In genomic region chr11:93513763-93514162, GRCh38 we compare ENCODE assay signal across 22 cellular contexts. TPM values are rescaled to one million over a fixed set of nuclear protein-coding genes. Genes with fewer than 3 reads are reported as not detected.
DNase-seq lines count a peak whose midpoint lies in the region; ATAC-seq, FAIRE-seq and TF ChIP-seq lines count a peak whose summit lies in the region.
"Had no signal": no experiment of that assay in that cellular context is flagged by ENCODE, and none has a peak within 500 bp of the region (broad histone marks: within the 10 kb centered on the region; RNA-seq: fewer than 3 reads in every experiment).

No MANE protein-coding gene starts in this region.

- H4K5ac ChIP-seq in H9 (ENCODE audit: insufficient read length, low read depth, low read length): no peak overlapping the region

- H3K9me3 ChIP-seq in BE2C: peaks cover 2% of the 10 kb centered on the region; the same call in 1 of the 2 replicates
- no peaks in the 10 kb centered on the region for H3K9me3 ChIP-seq in SJCRH30 (replicated peaks)
- H3K9me3 ChIP-seq in H9 (ENCODE audit: control insufficient read depth, low read depth, low read length): no peaks in the 10 kb centered on the region
- H3K9me3 ChIP-seq in small intestine (ENCODE audit: control insufficient read depth, low read depth): no peaks in the 10 kb centered on the region

- no peak for ATAC-seq in GM18511 (IDR thresholded peaks at IDR 0.05; ENCODE audit: unreplicated experiment)
- ATAC-seq: PC-3, T-cell had no signal

- H3T11ph ChIP-seq in H9 (ENCODE audit: low read length): no peak overlapping the region

- no peak overlapping the region for H4K8ac ChIP-seq in H9 (replicated peaks; ENCODE audit: insufficient read length, low read depth, low read length)

- H3K79me1 ChIP-seq in H9 (ENCODE audit: insufficient read depth, low read depth, low read length, poor library complexity, severe bottlenecking): no peaks in the 10 kb centered on the region

- peaks cover 10% of the 10 kb centered on the region for H3K9me3 Mint-ChIP-seq in dendritic cell treated with granulocyte-macrophage colony-stimulating factor and Interleukin-4, amounts not matched to agents 40 ng/mL and 50 ng/mL, for 4 days
- peaks cover 6 to 7% of the 10 kb centered on the region in 2 experiments; a peak in 4 of 5 replicates for H3K9me3 Mint-ChIP-seq in H9
- H3K9me3 Mint-ChIP-seq: CD8-positive, alpha-beta memory T cell had no signal

- H3K4me1 ChIP-seq in BE2C (peaks cover 57% of the 10 kb centered on the region), SJCRH30 (peaks cover 15% of the 10 kb centered on the region), H9 (ENCODE audit: insufficient read depth, low read length) (no peaks in the 10 kb centered on the region; the same call in 1 of the 2 replicates), small intestine (ENCODE audit: control insufficient read depth in 2 of 2, insufficient read depth in 1 of 2, low read depth in 1 of 2, low read length in 1 of 2) (no peaks in the 10 kb centered on the region)

- H4K91ac ChIP-seq in H9 (ENCODE audit: insufficient read length, low read depth, low read length): no peak overlapping the region

- FAIRE-seq in small intestine (lab: Jason Lieb, UNC): no peak

- no peaks in the 10 kb centered on the region for H4K20me1 ChIP-seq in H9 (ENCODE audit: control insufficient read depth, insufficient read depth, insufficient read length)

- H2BK120ac ChIP-seq in H9 (ENCODE audit: low read depth, low read length, poor library complexity, severe bottlenecking): no peak overlapping the region

- H3K27ac ChIP-seq in SJCRH30 (peak overlapping the region; percentile 27; the same call in 1 of the 2 replicates), H9 (ENCODE audit: insufficient read length, low read depth, low read length) (no peak overlapping the region), small intestine (ENCODE audit: low read depth in 1 of 2, low read length in 1 of 2) (no peak overlapping the region)
- H3K27ac ChIP-seq: C4-2B, SK-N-MC had no signal

- H3K4ac ChIP-seq in H9 (ENCODE audit: low read depth, low read length): no peak overlapping the region

- no peak overlapping the region for H3K4me3 ChIP-seq in BE2C (ENCODE audit: low read depth, low read length)
- no peak overlapping the region for H3K4me3 ChIP-seq in SJCRH30
- no peak overlapping the region for H3K4me3 ChIP-seq in small intestine (ENCODE audit: low read depth in 1 of 2, low read length in 2 of 2)
- H3K4me3 ChIP-seq: SK-N-MC had no signal

- H2AK5ac ChIP-seq in H9 (ENCODE audit: insufficient read length, low read length): no peak overlapping the region

- no peak overlapping the region for H3K18ac ChIP-seq in H9 (ENCODE audit: insufficient read length, low read depth, low read length)

- no peak for TF ChIP-seq CTCF in BE2C (IDR thresholded peaks at IDR 0.05; ENCODE audit: low read depth, low read length)
- TF ChIP-seq CTCF in H9 (conservative IDR thresholded peaks at IDR 0.05): no peak

- WGBS in H9 (ENCODE audit: extremely low coverage, insufficient read length, low lambda C conversion rate): no CpG with 5 or more reads among the region's 4 CpGs
- WGBS in small intestine, 3 donors: 84 to 89% (median 84%) methylated on average over 4 of the region's 4 CpGs

- peaks cover 6% of the 10 kb centered on the region for H3K36me3 ChIP-seq in BE2C
- no peaks in the 10 kb centered on the region for H3K36me3 ChIP-seq in SJCRH30
- H3K36me3 ChIP-seq in small intestine (ENCODE audit: control insufficient read depth in 2 of 2, insufficient read depth in 2 of 2, low read length in 2 of 2): no peaks in the 10 kb centered on the region

- no peak overlapping the region for H3K9ac ChIP-seq in H9 (ENCODE audit: extremely low read depth, insufficient read length, low read length)

- H3K23ac ChIP-seq in H9 (ENCODE audit: insufficient read length, low read depth, low read length): no peak overlapping the region

- H3K23me2 ChIP-seq in H9 (ENCODE audit: insufficient read length, low read depth, low read length, poor library complexity, severe bottlenecking): no peaks in the 10 kb centered on the region

- no peak overlapping the region for H3K14ac ChIP-seq in H9 (ENCODE audit: insufficient read depth, low read length)

- H3K79me2 ChIP-seq in H9 (ENCODE audit: insufficient read depth, low read length): 0 out of 2 replicates have a peak, but pooled peaks cover 2% of the 10 kb centered on the region

- H3K36me3 Mint-ChIP-seq in dendritic cell treated with granulocyte-macrophage colony-stimulating factor and Interleukin-4, amounts not matched to agents 40 ng/mL and 50 ng/mL, for 4 days (ENCODE audit: low read depth): peaks cover 10% of the 10 kb centered on the region
- H3K36me3 Mint-ChIP-seq in H9 (ENCODE audit: insufficient read depth in 1 of 3, low read depth in 3 of 3): peaks cover 6 to 7% (median 6%) of the 10 kb centered on the region in 3 experiments; a peak in 6 of 7 replicates
- H3K36me3 Mint-ChIP-seq: CD8-positive, alpha-beta memory T cell; T-cell had no signal

- H3K27me3 ChIP-seq in BE2C (no peaks in the 10 kb centered on the region), SJCRH30 (no peaks in the 10 kb centered on the region), H9 (ENCODE audit: insufficient read depth, low read length) (no peaks in the 10 kb centered on the region), small intestine (ENCODE audit: control insufficient read depth in 2 of 2, insufficient read depth in 2 of 2, low read length in 2 of 2) (no peaks in the 10 kb centered on the region)

- no peak overlapping the region for H2AFZ ChIP-seq in H9 (ENCODE audit: low read length)

- H2BK12ac ChIP-seq in H9 (ENCODE audit: insufficient read length, low read depth, low read length): no peak overlapping the region

- peaks cover 5% of the 10 kb centered on the region for H3K27me3 Mint-ChIP-seq in dendritic cell treated with granulocyte-macrophage colony-stimulating factor and Interleukin-4, amounts not matched to agents 40 ng/mL and 50 ng/mL, for 4 days
- no peaks in the 10 kb centered on the region for H3K27me3 Mint-ChIP-seq in H9 (ENCODE audit: low read depth)
- H3K27me3 Mint-ChIP-seq: CD8-positive, alpha-beta memory T cell; T-cell had no signal

- no peak overlapping the region for H2BK20ac ChIP-seq in H9 (ENCODE audit: low read depth, low read length, poor library complexity, severe bottlenecking)

- intact Hi-C loops in dendritic cell treated with granulocyte-macrophage colony-stimulating factor and Interleukin-4, amounts not matched to agents 40 ng/mL and 50 ng/mL, for 4 days (cut with micrococcal nuclease): no loop called here

- H2BK5ac ChIP-seq in H9 (ENCODE audit: insufficient read length, low read length): no peak overlapping the region

- peak overlapping the region; percentile 4 for H3K27ac Mint-ChIP-seq in dendritic cell treated with granulocyte-macrophage colony-stimulating factor and Interleukin-4, amounts not matched to agents 40 ng/mL and 50 ng/mL, for 4 days
- no peak overlapping the region; a peak in 1 of 7 replicates for H3K27ac Mint-ChIP-seq in H9
- H3K27ac Mint-ChIP-seq: CD8-positive, alpha-beta memory T cell; T-cell had no signal

- H3K4me3 Mint-ChIP-seq in dendritic cell treated with granulocyte-macrophage colony-stimulating factor and Interleukin-4, amounts not matched to agents 40 ng/mL and 50 ng/mL, for 4 days: no peak overlapping the region
- H3K4me3 Mint-ChIP-seq in H9: no peak overlapping the region
- H3K4me3 Mint-ChIP-seq: CD8-positive, alpha-beta memory T cell; T-cell; T-helper 2 cell treated with Interferon-gamma antibody and Interleukin-4, amounts not matched to agents 5 μg/mL and 100 μg/mL, for 36 hours had no signal

- DNase-seq in BE2C (peak; percentile 84), NCI-H524 (lab: John Stamatoyannopoulos, UW) (peak; percentile 87 to 93), SJCRH30 (peak; percentile 57 to 79), iPS-NIHi7 (ENCODE audit: extremely low spot score) (no peak), H9 (no peak), small intestine (no peak)
- DNase-seq: AML-193; Calu3; CD8-positive, alpha-beta memory T cell; DMS53; GF-D8; Karpas-422; NCI-H1930; NCI-H226; PC-3; Right ventricle myocardium superior; T-cell had no signal

- no peak overlapping the region for H3K4me2 ChIP-seq in H9 (ENCODE audit: insufficient read depth, insufficient read length, low read length)

- no peak overlapping the region for H2BK15ac ChIP-seq in H9 (ENCODE audit: low read depth, low read length)

- no peak overlapping the region for H3K56ac ChIP-seq in H9 (ENCODE audit: insufficient read length, low read depth, low read length)

- peaks cover 60% of the 10 kb centered on the region for H3K4me1 Mint-ChIP-seq in dendritic cell treated with granulocyte-macrophage colony-stimulating factor and Interleukin-4, amounts not matched to agents 40 ng/mL and 50 ng/mL, for 4 days (ENCODE audit: low read depth)
- peaks cover 20 to 26% of the 10 kb centered on the region in 2 experiments for H3K4me1 Mint-ChIP-seq in H9

RNA-seq across cellular contexts. Expression of gene SMCO4, which starts 29.4 kb away (rescaled TPM):
- polyA plus RNA-seq in BE2C (2012; ENCODE audit: insufficient read depth, insufficient read length, low read depth): 83.5 TPM
- 4.0 and 4.9 TPM in 2 replicates for total RNA-seq in SJCRH30 (2014; rRNA removed; shearing (Covaris generic))
- 35.6 and 41.1 TPM in 2 replicates for total RNA-seq in H9 (2021)
- 100 to 1,000 TPM in 2 of 3 donors, 10 to 100 TPM in 1; 51.0 to 207 (median 139) TPM for polyA plus RNA-seq in small intestine

Comparison
In these comparisons a context has a peak if more than half of its experiments do, and no peak if none do; other contexts are left out.
1. DNase-seq: peak in BE2C (single experiment), NCI-H524 (2 of 2) and SJCRH30 (2 of 2); none in iPS-NIHi7 (single experiment), H9 (single experiment) and small intestine (single experiment).